Comparison of ENCODE assay signal across 1 cellular context in the genomic region with DNA sequence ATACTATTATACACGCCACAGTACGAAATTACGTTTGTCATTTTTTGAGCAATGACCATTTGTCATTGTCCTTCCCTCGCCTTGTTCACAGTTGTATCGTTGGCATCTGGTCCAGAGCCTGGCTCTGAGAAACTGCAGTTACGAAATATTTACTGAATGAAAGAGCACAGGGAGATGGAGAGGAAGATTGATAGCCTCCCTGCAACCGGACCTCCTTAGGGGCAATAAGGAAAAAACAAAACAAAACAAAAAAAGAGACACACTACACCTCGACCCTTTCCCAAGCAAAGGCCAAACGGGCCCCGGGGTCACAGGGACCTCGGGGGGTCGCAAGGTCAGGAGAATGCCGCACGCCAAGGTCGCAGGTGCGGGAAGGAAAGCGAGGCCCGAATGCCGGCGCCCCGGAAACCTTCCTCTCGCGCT.
TF ChIP-seq lines count a peak whose summit lies in the region.

No MANE protein-coding gene starts in this region.

TF ChIP-seq in K562, 482 proteins besides CTCF, POLR2A, EP300 and RAD21 (continued from another document):
- TF ChIP-seq ZNF24 (IDR thresholded peaks at IDR 0.05) (no peak), ELF4 (CRISPR knock-in tag; IDR thresholded peaks at IDR 0.05) (no peak), SOX6 (IDR thresholded peaks at IDR 0.05) (no peak), PCBP2 (IDR thresholded peaks at IDR 0.05; ENCODE audit: low read depth, low read length, poor library complexity, severe bottlenecking) (no peak), EP400 (IDR thresholded peaks at IDR 0.05) (no peak), NFIX (CRISPR knock-in tag; IDR thresholded peaks at IDR 0.05; ENCODE audit: low read depth) (no peak), MEIS2 (IDR thresholded peaks at IDR 0.05; ENCODE audit: partially characterized antibody) (peak; percentile 60), TRIM24 (IDR thresholded peaks at IDR 0.05) (no peak), STAT5A (IDR thresholded peaks at IDR 0.05; ENCODE audit: borderline replicate concordance, low read length) (no peak), ZFP36 (IDR thresholded peaks at IDR 0.05; ENCODE audit: low read depth, low read length, partially characterized antibody) (no peak), CBFA2T2 (conservative IDR thresholded peaks at IDR 0.05) (no peak)
- TF ChIP-seq, protein P1, sequence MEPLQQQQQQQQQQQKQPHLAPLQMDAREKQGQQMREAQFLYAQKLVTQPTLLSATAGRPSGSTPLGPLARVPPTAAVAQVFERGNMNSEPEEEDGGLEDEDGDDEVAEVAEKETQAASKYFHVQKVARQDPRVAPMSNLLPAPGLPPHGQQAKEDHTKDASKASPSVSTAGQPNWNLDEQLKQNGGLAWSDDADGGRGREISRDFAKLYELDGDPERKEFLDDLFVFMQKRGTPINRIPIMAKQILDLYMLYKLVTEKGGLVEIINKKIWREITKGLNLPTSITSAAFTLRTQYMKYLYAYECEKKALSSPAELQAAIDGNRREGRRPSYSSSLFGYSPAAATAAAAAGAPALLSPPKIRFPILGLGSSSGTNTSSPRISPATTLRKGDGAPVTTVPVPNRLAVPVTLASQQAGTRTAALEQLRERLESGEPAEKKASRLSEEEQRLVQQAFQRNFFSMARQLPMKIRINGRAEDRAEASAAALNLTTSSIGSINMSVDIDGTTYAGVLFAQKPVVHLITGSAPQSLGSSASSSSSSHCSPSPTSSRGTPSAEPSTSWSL (CRISPR knock-in tag; IDR thresholded peaks at IDR 0.05; ENCODE audit: borderline replicate concordance): no peak
- TF ChIP-seq, protein P2, sequence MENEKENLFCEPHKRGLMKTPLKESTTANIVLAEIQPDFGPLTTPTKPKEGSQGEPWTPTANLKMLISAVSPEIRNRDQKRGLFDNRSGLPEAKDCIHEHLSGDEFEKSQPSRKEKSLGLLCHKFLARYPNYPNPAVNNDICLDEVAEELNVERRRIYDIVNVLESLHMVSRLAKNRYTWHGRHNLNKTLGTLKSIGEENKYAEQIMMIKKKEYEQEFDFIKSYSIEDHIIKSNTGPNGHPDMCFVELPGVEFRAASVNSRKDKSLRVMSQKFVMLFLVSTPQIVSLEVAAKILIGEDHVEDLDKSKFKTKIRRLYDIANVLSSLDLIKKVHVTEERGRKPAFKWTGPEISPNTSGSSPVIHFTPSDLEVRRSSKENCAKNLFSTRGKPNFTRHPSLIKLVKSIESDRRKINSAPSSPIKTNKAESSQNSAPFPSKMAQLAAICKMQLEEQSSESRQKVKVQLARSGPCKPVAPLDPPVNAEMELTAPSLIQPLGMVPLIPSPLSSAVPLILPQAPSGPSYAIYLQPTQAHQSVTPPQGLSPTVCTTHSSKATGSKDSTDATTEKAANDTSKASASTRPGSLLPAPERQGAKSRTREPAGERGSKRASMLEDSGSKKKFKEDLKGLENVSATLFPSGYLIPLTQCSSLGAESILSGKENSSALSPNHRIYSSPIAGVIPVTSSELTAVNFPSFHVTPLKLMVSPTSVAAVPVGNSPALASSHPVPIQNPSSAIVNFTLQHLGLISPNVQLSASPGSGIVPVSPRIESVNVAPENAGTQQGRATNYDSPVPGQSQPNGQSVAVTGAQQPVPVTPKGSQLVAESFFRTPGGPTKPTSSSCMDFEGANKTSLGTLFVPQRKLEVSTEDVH (IDR thresholded peaks at IDR 0.05; ENCODE audit: low read depth, partially characterized antibody): no peak
- TF ChIP-seq, protein P3, sequence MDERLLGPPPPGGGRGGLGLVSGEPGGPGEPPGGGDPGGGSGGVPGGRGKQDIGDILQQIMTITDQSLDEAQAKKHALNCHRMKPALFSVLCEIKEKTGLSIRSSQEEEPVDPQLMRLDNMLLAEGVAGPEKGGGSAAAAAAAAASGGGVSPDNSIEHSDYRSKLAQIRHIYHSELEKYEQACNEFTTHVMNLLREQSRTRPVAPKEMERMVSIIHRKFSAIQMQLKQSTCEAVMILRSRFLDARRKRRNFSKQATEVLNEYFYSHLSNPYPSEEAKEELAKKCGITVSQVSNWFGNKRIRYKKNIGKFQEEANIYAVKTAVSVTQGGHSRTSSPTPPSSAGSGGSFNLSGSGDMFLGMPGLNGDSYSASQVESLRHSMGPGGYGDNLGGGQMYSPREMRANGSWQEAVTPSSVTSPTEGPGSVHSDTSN (CRISPR knock-in tag; IDR thresholded peaks at IDR 0.05; ENCODE audit: low read depth): no peak
- TF ChIP-seq, protein P3 (tag; conservative IDR thresholded peaks at IDR 0.05; ENCODE audit: low read depth): peak; percentile 71
- TF ChIP-seq, protein P4, sequence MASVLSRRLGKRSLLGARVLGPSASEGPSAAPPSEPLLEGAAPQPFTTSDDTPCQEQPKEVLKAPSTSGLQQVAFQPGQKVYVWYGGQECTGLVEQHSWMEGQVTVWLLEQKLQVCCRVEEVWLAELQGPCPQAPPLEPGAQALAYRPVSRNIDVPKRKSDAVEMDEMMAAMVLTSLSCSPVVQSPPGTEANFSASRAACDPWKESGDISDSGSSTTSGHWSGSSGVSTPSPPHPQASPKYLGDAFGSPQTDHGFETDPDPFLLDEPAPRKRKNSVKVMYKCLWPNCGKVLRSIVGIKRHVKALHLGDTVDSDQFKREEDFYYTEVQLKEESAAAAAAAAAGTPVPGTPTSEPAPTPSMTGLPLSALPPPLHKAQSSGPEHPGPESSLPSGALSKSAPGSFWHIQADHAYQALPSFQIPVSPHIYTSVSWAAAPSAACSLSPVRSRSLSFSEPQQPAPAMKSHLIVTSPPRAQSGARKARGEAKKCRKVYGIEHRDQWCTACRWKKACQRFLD (CRISPR knock-in tag; IDR thresholded peaks at IDR 0.05): peak; percentile 6; the same call in 1 of the 2 replicates
- TF ChIP-seq, protein P5, sequence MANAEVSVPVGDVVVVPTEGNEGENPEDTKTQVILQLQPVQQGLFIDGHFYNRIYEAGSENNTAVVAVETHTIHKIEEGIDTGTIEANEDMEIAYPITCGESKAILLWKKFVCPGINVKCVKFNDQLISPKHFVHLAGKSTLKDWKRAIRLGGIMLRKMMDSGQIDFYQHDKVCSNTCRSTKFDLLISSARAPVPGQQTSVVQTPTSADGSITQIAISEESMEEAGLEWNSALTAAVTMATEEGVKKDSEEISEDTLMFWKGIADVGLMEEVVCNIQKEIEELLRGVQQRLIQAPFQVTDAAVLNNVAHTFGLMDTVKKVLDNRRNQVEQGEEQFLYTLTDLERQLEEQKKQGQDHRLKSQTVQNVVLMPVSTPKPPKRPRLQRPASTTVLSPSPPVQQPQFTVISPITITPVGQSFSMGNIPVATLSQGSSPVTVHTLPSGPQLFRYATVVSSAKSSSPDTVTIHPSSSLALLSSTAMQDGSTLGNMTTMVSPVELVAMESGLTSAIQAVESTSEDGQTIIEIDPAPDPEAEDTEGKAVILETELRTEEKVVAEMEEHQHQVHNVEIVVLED (CRISPR knock-in tag; IDR thresholded peaks at IDR 0.05): 0 out of 2 replicates have a peak, but pooled peaks have one; percentile 12
